ENCODE assay signal across 1 cellular context in genomic region chr4:174204194-174204831, GRCh38.
TF ChIP-seq lines count a peak whose summit lies in the region.

No MANE protein-coding gene starts in this region.

TF ChIP-seq in SK-N-SH, 30 proteins besides CTCF, POLR2A, EP300 and RAD21 (continued from another document):
- TF ChIP-seq USF2 (IDR thresholded peaks at IDR 0.05; ENCODE audit: borderline replicate concordance, low read depth, low read length) (no peak), ELF1 (IDR thresholded peaks at IDR 0.05) (no peak), POLR2AphosphoS5 (IDR thresholded peaks at IDR 0.05; ENCODE audit: low read depth, low read length) (no peak), MAX (IDR thresholded peaks at IDR 0.05; ENCODE audit: low read depth) (no peak)
